In the genomic region with DNA sequence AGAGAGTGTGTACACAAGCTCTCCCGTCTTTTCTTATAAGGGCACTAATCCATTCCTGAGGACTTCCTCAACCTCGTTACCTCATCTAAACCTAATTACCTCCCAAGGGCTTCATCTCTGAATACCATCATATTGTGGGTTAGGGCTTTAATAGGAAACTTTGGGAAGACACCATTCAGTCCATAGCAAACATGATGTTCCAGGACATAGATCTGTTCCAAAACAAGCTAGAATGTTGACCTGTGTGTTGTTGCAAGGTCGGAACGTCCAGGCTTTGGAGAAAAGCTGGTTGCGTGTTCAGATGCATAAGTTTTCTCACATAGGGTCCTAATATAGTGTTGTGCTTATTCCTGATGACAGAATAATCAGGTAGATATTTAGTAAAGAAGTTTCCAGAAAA, we compare ENCODE assay signal across 22 cellular contexts.
"Had no signal": no experiment of that assay in that cellular context is flagged by ENCODE, and none has a peak within 500 bp of the region (broad histone marks: within the 10 kb centered on the region; RNA-seq: fewer than 3 reads in every experiment).

No MANE protein-coding gene starts in this region.

- H3K4me3 ChIP-seq: esophagus muscularis mucosa, gastroesophageal sphincter, left lung, lower lobe of right lung, right atrium auricular region, smooth muscle cell, suprapubic skin, thyroid gland, upper lobe of left lung, uterus had no signal

- H3K9me3 ChIP-seq: esophagus muscularis mucosa, gastroesophageal sphincter, left lung, lower lobe of right lung, neutrophil, right atrium auricular region, suprapubic skin, thyroid gland, upper lobe of left lung, uterus had no signal

- H3K4me1 Mint-ChIP-seq: nephron had no signal

- H3K4me3 Mint-ChIP-seq: dendritic cell treated with granulocyte-macrophage colony-stimulating factor and Interleukin-4, amounts not matched to agents 40 ng/mL and 50 ng/mL, for 4 days; effector memory CD8-positive, alpha-beta T cell; naive B cell; nephron had no signal

- H3K36me3 ChIP-seq: uterus had no signal

- H3K27ac Mint-ChIP-seq: dendritic cell treated with granulocyte-macrophage colony-stimulating factor and Interleukin-4, amounts not matched to agents 40 ng/mL and 50 ng/mL, for 4 days; effector memory CD8-positive, alpha-beta T cell; nephron had no signal

- H3K27ac ChIP-seq: epithelial cell of prostate, esophagus muscularis mucosa, gastroesophageal sphincter, left lung, lower lobe of right lung, neutrophil, right atrium auricular region, suprapubic skin, thyroid gland, uterus had no signal

- H3K27me3 ChIP-seq: esophagus muscularis mucosa, gastroesophageal sphincter, left lung, neutrophil, right atrium auricular region, suprapubic skin, thyroid gland, upper lobe of left lung, uterus had no signal

- H3K4me2 ChIP-seq: smooth muscle cell had no signal

- H3K4me1 ChIP-seq: esophagus muscularis mucosa, gastroesophageal sphincter, right atrium auricular region, suprapubic skin, thyroid gland, uterus had no signal

- ATAC-seq: effector memory CD8-positive, alpha-beta T cell; gastroesophageal sphincter; lower lobe of right lung; stimulated activated naive CD8-positive, alpha-beta T cell treated with anti-CD3 and anti-CD28 coated beads, Interleukin-15, Interleukin-2, amounts not matched to agents 100 U/mL and 50 U/mL, for 24 hours had no signal

- H3K9me3 Mint-ChIP-seq: dendritic cell treated with granulocyte-macrophage colony-stimulating factor and Interleukin-4, amounts not matched to agents 40 ng/mL and 50 ng/mL, for 4 days; effector memory CD8-positive, alpha-beta T cell; naive B cell; nephron had no signal

- DNase-seq: effector memory CD8-positive, alpha-beta T cell; glutamatergic neuron; islet precursor cell; left lung; lower lobe of right lung; mesendoderm; naive B cell; posterior cingulate gyrus; stimulated activated CD4-positive, alpha-beta T cell treated with anti-CD3 and anti-CD28 coated beads, Interleukin-2, amount 100 ng/mL, for 48 hours; stimulated activated naive CD8-positive, alpha-beta T cell treated with anti-CD3 and anti-CD28 coated beads, Interleukin-15, Interleukin-2, amounts not matched to agents 100 U/mL and 50 U/mL, for 24 hours; thyroid gland; upper lobe of left lung; uterus had no signal

- H3K27me3 Mint-ChIP-seq: dendritic cell treated with granulocyte-macrophage colony-stimulating factor and Interleukin-4, amounts not matched to agents 40 ng/mL and 50 ng/mL, for 4 days; effector memory CD8-positive, alpha-beta T cell; naive B cell had no signal
